8 cellular contexts compared by ENCODE assay signal in genomic region chr1:156727492-156727891, GRCh38. TPM values are rescaled to one million over a fixed set of nuclear protein-coding genes. Genes with fewer than 3 reads are reported as not detected.
A peak's percentile ranks its signal among the peaks of the same experiment; 100 is the strongest.
DNase-seq lines count a peak whose midpoint lies in the region; ATAC-seq and TF ChIP-seq lines count a peak whose summit lies in the region.

No MANE protein-coding gene starts in this region.

- peaks cover 20 to 42% (median 27%) of the 10 kb centered on the region in 7 donors for H3K4me1 Mint-ChIP-seq in naive thymus-derived CD4-positive, alpha-beta T cell
- H3K4me1 Mint-ChIP-seq in naive thymus-derived CD8-positive, alpha-beta T cell: peaks cover 12 to 33% (median 24%) of the 10 kb centered on the region in 4 donors

- no peaks in the 10 kb centered on the region for H3K27me3 ChIP-seq in dorsolateral prefrontal cortex
- no peaks in the 10 kb centered on the region for H3K27me3 ChIP-seq in naive thymus-derived CD4-positive, alpha-beta T cell (ENCODE audit: control insufficient read depth in 2 of 2, insufficient read depth in 2 of 2, low read length in 2 of 2)

- CTCF ChIA-PET in naive thymus-derived CD4-positive, alpha-beta T cell (lab: Charles Lee): interaction anchor here (0.6 to 6.9 kb wide), 16 partner anchors 8 to 237 kb away, joined by 3 to 234 read pairs (median 8); partner anchors contain the start of genes CRABP2, HDGF, INSRR and MRPL24

- H3K4me1 ChIP-seq in naive thymus-derived CD4-positive, alpha-beta T cell (ENCODE audit: control insufficient read depth in 2 of 2, insufficient read depth in 2 of 2, low read length in 2 of 2): peaks cover 38 to 40% of the 10 kb centered on the region in 2 donors

- peak overlapping the region in 4 of 9 donors; percentile 94 to 99 (median 98) for H3K27ac Mint-ChIP-seq in naive thymus-derived CD4-positive, alpha-beta T cell
- peak overlapping the region in 5 of 10 donors; percentile 95 to 99 (median 98) for H3K27ac Mint-ChIP-seq in naive thymus-derived CD8-positive, alpha-beta T cell

- POLR2A ChIA-PET in naive thymus-derived CD4-positive, alpha-beta T cell (lab: Charles Lee): interaction anchor here (0.8 to 6.0 kb wide), 12 partner anchors 13 to 131 kb away, joined by 3 to 77 read pairs (median 13); partner anchors contain the start of genes HDGF, MRPL24 and PRCC
- POLR2A ChIA-PET in naive thymus-derived CD8-positive, alpha-beta T cell (lab: Charles Lee): interaction anchor here (1.0 to 5.9 kb wide), 15 partner anchors 9 to 226 kb away, joined by 3 to 52 read pairs (median 9); partner anchors contain the start of genes CRABP2, HDGF, MEF2D and MRPL24

- H3K9me3 Mint-ChIP-seq in naive thymus-derived CD4-positive, alpha-beta T cell: no peaks in the 10 kb centered on the region
- H3K9me3 Mint-ChIP-seq in naive thymus-derived CD8-positive, alpha-beta T cell: no peaks in the 10 kb centered on the region

- no peaks in the 10 kb centered on the region for H3K9me3 ChIP-seq in KOPT-K1 (ENCODE audit: insufficient read depth, low read length, poor library complexity, severe bottlenecking)
- no peaks in the 10 kb centered on the region for H3K9me3 ChIP-seq in naive thymus-derived CD4-positive, alpha-beta T cell (ENCODE audit: control insufficient read depth in 2 of 3, low read length in 3 of 3)

- no peak for DNase-seq in AG10803 (ENCODE audit: low read depth)
- DNase-seq in dorsolateral prefrontal cortex: no peak
- no peak for DNase-seq in naive thymus-derived CD4-positive, alpha-beta T cell
- DNase-seq in NCI-H748 treated with DMSO at 0.1 percent for 48 hours (lab: John Stamatoyannopoulos, UW): no peak
- no peak for DNase-seq in naive thymus-derived CD8-positive, alpha-beta T cell
- DNase-seq in inferior parietal cortex (ENCODE audit: extremely low spot score): no peak

- H3K4me3 Mint-ChIP-seq in naive thymus-derived CD4-positive, alpha-beta T cell: no peak overlapping the region
- H3K4me3 Mint-ChIP-seq in naive thymus-derived CD8-positive, alpha-beta T cell: no peak overlapping the region

- no peak for ATAC-seq in naive thymus-derived CD4-positive, alpha-beta T cell
- ATAC-seq in GM21515 (IDR thresholded peaks at IDR 0.05; ENCODE audit: unreplicated experiment): no peak
- no peak for ATAC-seq in naive thymus-derived CD8-positive, alpha-beta T cell

- H3K27ac ChIP-seq in KOPT-K1 (ENCODE audit: low read depth, low read length, poor library complexity, severe bottlenecking): peak overlapping the region; percentile 87
- H3K27ac ChIP-seq in dorsolateral prefrontal cortex: peak overlapping the region in 39 of 59 donors; percentile 65 to 99 (median 95)
- peak overlapping the region; percentile 95 for H3K27ac ChIP-seq in naive thymus-derived CD4-positive, alpha-beta T cell (ENCODE audit: low read depth, low read length)

- H3K36me3 Mint-ChIP-seq in naive thymus-derived CD4-positive, alpha-beta T cell: peaks cover 10 to 20% (median 15%) of the 10 kb centered on the region in 5 donors
- peaks cover 6 to 27% (median 11%) of the 10 kb centered on the region in 3 donors for H3K36me3 Mint-ChIP-seq in naive thymus-derived CD8-positive, alpha-beta T cell

- peaks cover 43% of the 10 kb centered on the region for H3K36me3 ChIP-seq in KOPT-K1 (ENCODE audit: insufficient read depth, low read length)
- H3K36me3 ChIP-seq in naive thymus-derived CD4-positive, alpha-beta T cell (ENCODE audit: control insufficient read depth in 2 of 3, insufficient read depth in 3 of 3, low read length in 3 of 3): peaks cover 12 to 34% (median 16%) of the 10 kb centered on the region in 3 experiments

- H3K27me3 Mint-ChIP-seq in naive thymus-derived CD4-positive, alpha-beta T cell: no peaks in the 10 kb centered on the region
- H3K27me3 Mint-ChIP-seq in naive thymus-derived CD8-positive, alpha-beta T cell: no peaks in the 10 kb centered on the region

- intact Hi-C loops in dorsolateral prefrontal cortex (cut with DNase I): loop anchor here (5.0 to 10.0 kb wide), 4 partner anchors 35 to 223 kb away; partner anchors contain the start of gene MEF2D (in 1 of the 2)
- intact Hi-C loops in naive thymus-derived CD4-positive, alpha-beta T cell (cut with micrococcal nuclease): loop anchor here in 1 of 2 donors (2.0 to 10.0 kb wide), 5 partner anchors 21 to 393 kb away; partner anchors contain the start of genes CCT3, MEF2D and TSACC

- TF ChIP-seq CTCF in AG10803 (conservative IDR thresholded peaks at IDR 0.05; ENCODE audit: low read length) (no peak), dorsolateral prefrontal cortex (IDR thresholded peaks at IDR 0.05 in 54 of 56, conservative IDR thresholded peaks at IDR 0.05 in 2 of 56; ENCODE audit: low read depth in 1 of 56, partially characterized antibody in 56 of 56) (no peak)

- peak overlapping the region; percentile 100 for H3K4me3 ChIP-seq in AG10803 (ENCODE audit: low read length)
- peak overlapping the region; percentile 42 to 99 (median 83) for H3K4me3 ChIP-seq in dorsolateral prefrontal cortex
- H3K4me3 ChIP-seq in naive thymus-derived CD4-positive, alpha-beta T cell (ENCODE audit: low read length): peak overlapping the region; percentile 97

RNA-seq across cellular contexts. Expression of gene METTL25B, which starts 0.8 kb away (rescaled TPM):
- total RNA-seq in dorsolateral prefrontal cortex: 10 to 100 TPM; 18.8 to 53.1 (median 32.3) TPM
- 10 to 100 TPM; 16.0 to 29.8 (median 29.1) TPM for total RNA-seq in naive thymus-derived CD4-positive, alpha-beta T cell
- polyA plus RNA-seq in naive thymus-derived CD4-positive, alpha-beta T cell: 1 to 10 TPM; 4.4 to 5.1 TPM
- total RNA-seq in naive thymus-derived CD8-positive, alpha-beta T cell: 10 to 100 TPM; 33.6 to 39.3 TPM
- polyA plus RNA-seq in naive thymus-derived CD8-positive, alpha-beta T cell: 1 to 10 TPM; 2.3 to 6.7 (median 5.6) TPM

RNA-seq across cellular contexts. Expression of gene ISG20L2, which starts 1.1 kb away (rescaled TPM):
- 10 to 100 TPM; 16.3 to 48.9 (median 30.2) TPM for total RNA-seq in dorsolateral prefrontal cortex
- total RNA-seq in naive thymus-derived CD4-positive, alpha-beta T cell: 10 to 100 TPM; 44.7 to 59.9 (median 53.9) TPM
- polyA plus RNA-seq in naive thymus-derived CD4-positive, alpha-beta T cell: 10 to 100 TPM; 15.3 to 20.6 TPM
- 10 to 100 TPM; 45.0 to 50.3 TPM for total RNA-seq in naive thymus-derived CD8-positive, alpha-beta T cell
- polyA plus RNA-seq in naive thymus-derived CD8-positive, alpha-beta T cell: 10 to 100 TPM; 20.0 to 23.4 (median 20.7) TPM

RNA-seq across cellular contexts. Expression of gene MRPL24, which starts 13.4 kb away (rescaled TPM):
- total RNA-seq in dorsolateral prefrontal cortex: 10 to 100 TPM; 38.0 to 78.2 (median 53.2) TPM
- 10 to 100 TPM; 19.1 to 68.9 (median 47.2) TPM for total RNA-seq in naive thymus-derived CD4-positive, alpha-beta T cell
- polyA plus RNA-seq in naive thymus-derived CD4-positive, alpha-beta T cell: 10 to 100 TPM; 86.3 to 98.0 TPM
- 10 to 100 TPM; 49.7 to 56.9 TPM for total RNA-seq in naive thymus-derived CD8-positive, alpha-beta T cell
- polyA plus RNA-seq in naive thymus-derived CD8-positive, alpha-beta T cell: 100 to 1,000 TPM in 2 of 3 donors, 10 to 100 TPM in 1; 98.6 to 109 (median 103) TPM

RNA-seq across cellular contexts. Expression of gene CRABP2, which starts 22.1 kb away (rescaled TPM):
- total RNA-seq in dorsolateral prefrontal cortex: 10 to 100 TPM in 47 of 120 experiments, 1 to 10 TPM in 73; 1.8 to 25.0 (median 9.2) TPM
- 1 to 10 TPM in 4 of 5 experiments, under 1 TPM in 1; 0.38 to 2.5 (median 1.4) TPM for total RNA-seq in naive thymus-derived CD4-positive, alpha-beta T cell
- 1 to 10 TPM in 1 of 2 donors, under 1 TPM in 1; 0.40 to 1.1 TPM for polyA plus RNA-seq in naive thymus-derived CD4-positive, alpha-beta T cell
- 1 to 10 TPM in 1 of 2 experiments, under 1 TPM in 1; 0.44 to 2.9 TPM for total RNA-seq in naive thymus-derived CD8-positive, alpha-beta T cell
- not detected for polyA plus RNA-seq in naive thymus-derived CD8-positive, alpha-beta T cell

RNA-seq across cellular contexts. Expression of gene HDGF, which starts 24.0 kb away (rescaled TPM):
- 100 to 1,000 TPM in 98 of 120 experiments, 10 to 100 TPM in 22; 83.7 to 170 (median 109) TPM for total RNA-seq in dorsolateral prefrontal cortex
- total RNA-seq in naive thymus-derived CD4-positive, alpha-beta T cell: 100 to 1,000 TPM in 1 of 5 experiments, 10 to 100 TPM in 4; 64.1 to 224 (median 91.2) TPM
- polyA plus RNA-seq in naive thymus-derived CD4-positive, alpha-beta T cell: 10 to 100 TPM; 25.0 to 39.3 TPM
- 100 to 1,000 TPM in 1 of 2 experiments, 10 to 100 TPM in 1; 95.4 to 103 TPM for total RNA-seq in naive thymus-derived CD8-positive, alpha-beta T cell
- polyA plus RNA-seq in naive thymus-derived CD8-positive, alpha-beta T cell: 10 to 100 TPM; 25.0 to 50.1 (median 41.3) TPM
